ENCODE assay signal across 8 cellular contexts in genomic region chr14:73887116-73887490, GRCh38. TPM values are rescaled to one million over a fixed set of nuclear protein-coding genes. Genes with fewer than 3 reads are reported as not detected.
A peak's percentile ranks its signal among the peaks of the same experiment; 100 is the strongest.
DNase-seq lines count a peak whose midpoint lies in the region; ATAC-seq and TF ChIP-seq lines count a peak whose summit lies in the region.

No MANE protein-coding gene starts in this region.

- no peak for TF ChIP-seq POLR2A in esophagus muscularis mucosa (IDR thresholded peaks at IDR 0.05; ENCODE audit: low read depth)

- WGBS in esophagus muscularis mucosa: 1% methylated on average over 8 of the region's 13 CpGs

- CTCF ChIA-PET in T-cell (lab: Charles Lee): interaction anchor here in 1 of 2 donors (1.1 kb wide), 1 partner anchor 17 kb away, joined by 3 read pairs; no protein-coding TSS in a partner anchor

- no peaks in the 10 kb centered on the region for H3K27me3 ChIP-seq in esophagus muscularis mucosa

- DNase-seq in stimulated activated CD4-positive, alpha-beta T cell treated with anti-CD3 and anti-CD28 coated beads, TNF-alpha, amount 100 ng/mL, for 1 hour (ENCODE audit: low read depth in 3 of 3, low spot score in 1 of 3): peak in 2 of 3 donors; percentile 3 to 10
- DNase-seq in stimulated activated CD4-positive, alpha-beta T cell treated with anti-CD3 and anti-CD28 coated beads, Interleukin-12 subunit alpha, Interleukin-12 subunit beta, amount 100 ng/mL, for 4 hours: no peak
- DNase-seq in T-cell (peak in 9 of 34 experiments; percentile 1 to 30 (median 10)), esophagus muscularis mucosa (ENCODE audit: extremely low spot score) (no peak), omental fat pad (ENCODE audit: low spot score) (peak; percentile 24), inferior parietal cortex (ENCODE audit: extremely low spot score) (no peak), NCI-H128 (lab: John Stamatoyannopoulos, UW; ENCODE audit: unreplicated experiment) (no peak)

- intact Hi-C loops in esophagus muscularis mucosa (cut with DNase I): loop anchor here (5.0 to 10.0 kb wide), 3 partner anchors 35 to 162 kb away; partner anchors contain the start of genes BBOF1, ENTPD5 and PTGR2

- no peaks in the 10 kb centered on the region for H3K9me3 ChIP-seq in esophagus muscularis mucosa

- peak overlapping the region; percentile 88 to 95 (median 93) for H3K27ac ChIP-seq in esophagus muscularis mucosa (replicated peaks in 1 of 4)

- peak overlapping the region; percentile 65 to 88 (median 82) for H3K4me3 ChIP-seq in esophagus muscularis mucosa

- TF ChIP-seq EP300 in esophagus muscularis mucosa (IDR thresholded peaks at IDR 0.05): no peak

- ATAC-seq in HG03095 (IDR thresholded peaks at IDR 0.05; ENCODE audit: unreplicated experiment) (peak; percentile 12), T-cell (replicated peaks in 1 of 4) (peak; percentile 4 to 35 (median 32)), omental fat pad (ENCODE audit: low FRiP score) (peak; percentile 38)

- POLR2A ChIA-PET in T-cell (lab: Charles Lee): interaction anchor here in 1 of 2 donors (0.6 to 1.4 kb wide), 4 partner anchors 9 to 751 kb away, joined by 3 to 5 read pairs (median 4); a partner anchor contains a TSS

- H3K4me3 Mint-ChIP-seq in T-cell: peak overlapping the region; percentile 92 to 99 (median 99)

- peaks cover 4% of the 10 kb centered on the region for H3K36me3 Mint-ChIP-seq in T-cell

- peaks cover 0 to under 1% (median 0%) of the 10 kb centered on the region in 4 donors for H3K36me3 ChIP-seq in esophagus muscularis mucosa

- H3K9me3 Mint-ChIP-seq in T-cell: no peaks in the 10 kb centered on the region

- TF ChIP-seq CTCF in esophagus muscularis mucosa (IDR thresholded peaks at IDR 0.05) (no peak), omental fat pad (IDR thresholded peaks at IDR 0.05) (no peak)

- peak overlapping the region; percentile 96 to 99 for H3K27ac Mint-ChIP-seq in T-cell

- H3K27me3 Mint-ChIP-seq in T-cell: no peaks in the 10 kb centered on the region

- H3K4me1 Mint-ChIP-seq in T-cell: peaks cover 52 to 58% (median 56%) of the 10 kb centered on the region in 3 donors

- H3K4me1 ChIP-seq in esophagus muscularis mucosa: peaks cover 24 to 49% (median 32%) of the 10 kb centered on the region in 4 donors

RNA-seq across cellular contexts. Expression of gene ZNF410, which starts 0.4 kb away (rescaled TPM):
- total RNA-seq in T-cell: 10 to 100 TPM; 39.5 to 77.3 (median 40.3) TPM
- total RNA-seq in esophagus muscularis mucosa: 10 to 100 TPM; 36.5 to 67.6 (median 41.6) TPM
- total RNA-seq in omental fat pad: 10 to 100 TPM; 39.7 to 71.7 (median 54.1) TPM

RNA-seq across cellular contexts. Expression of gene PTGR2, which starts 35.5 kb away (rescaled TPM):
- total RNA-seq in T-cell: 1 to 10 TPM; 1.3 to 3.5 (median 2.9) TPM
- 1 to 10 TPM; 2.5 to 7.1 (median 4.3) TPM for total RNA-seq in esophagus muscularis mucosa
- total RNA-seq in omental fat pad: 10 to 100 TPM in 1 of 4 donors, 1 to 10 TPM in 3; 3.8 to 10.7 (median 4.9) TPM

Comparison
In these comparisons a context has a peak if more than half of its experiments do, and no peak if none do; other contexts are left out.
1. DNase-seq: peak in stimulated activated CD4-positive, alpha-beta T cell treated with anti-CD3 and anti-CD28 coated beads, TNF-alpha, amount 100 ng/mL, for 1 hour (2 of 3) and omental fat pad (single experiment); none in stimulated activated CD4-positive, alpha-beta T cell treated with anti-CD3 and anti-CD28 coated beads, Interleukin-12 subunit alpha, Interleukin-12 subunit beta, amount 100 ng/mL, for 4 hours (single experiment), esophagus muscularis mucosa (single experiment), inferior parietal cortex (single experiment) and NCI-H128 (single experiment).
2. Peak in every context shown above with its lines, with median percentiles within 50 percentile points of each other: ATAC-seq.